28 cellular contexts compared by ENCODE assay signal in the genomic region with DNA sequence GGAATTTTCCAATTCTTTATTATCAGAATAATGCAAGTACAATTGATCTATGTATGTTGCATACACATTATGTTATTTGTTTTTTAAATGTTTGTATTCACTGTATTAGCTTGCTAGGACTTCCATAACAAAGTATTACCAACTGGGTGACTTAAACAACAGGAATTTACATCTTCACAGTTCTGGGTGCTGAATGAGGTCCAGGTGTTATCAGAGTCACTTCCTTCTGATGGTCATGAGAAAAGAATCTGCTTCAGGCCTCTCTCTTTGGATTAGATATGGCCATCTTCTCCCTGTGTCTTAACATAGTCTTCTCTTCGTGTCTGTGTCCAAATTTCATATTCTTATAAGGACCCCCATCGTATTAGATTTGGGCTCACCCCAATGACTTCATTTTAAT.
"Had no signal": no experiment of that assay in that cellular context is flagged by ENCODE, and none has a peak within 500 bp of the region (broad histone marks: within the 10 kb centered on the region; RNA-seq: fewer than 3 reads in every experiment).

No MANE protein-coding gene starts in this region.

- H3K4me3 Mint-ChIP-seq: immature natural killer cell; memory B cell; mesothelial cell of epicardium; naive B cell; natural killer cell treated with Interleukin-12 subunit alpha and Interleukin-12 subunit beta and Interleukin-15 and Interleukin-18, amount 100 ng/mL, for 72 hours; neural crest cell; stimulated activated naive B cell treated with anti-CD40 and anti-IgM and Interleukin-4, amounts not matched to agents 10 μg/mL and 1 μg/mL and 100 μg/mL, for 72 hours; stimulated activated naive CD8-positive, alpha-beta T cell treated with anti-CD3 and anti-CD28 coated beads, Interleukin-15, Interleukin-2, amounts not matched to agents 100 ng/mL and 50 ng/mL, for 24 hours had no signal

- H3K9me3 ChIP-seq: esophagus muscularis mucosa, mucosa of descending colon, neutrophil, right lobe of liver, thoracic aorta, transverse colon, vagina had no signal

- H3K9ac ChIP-seq: parathyroid adenoma had no signal

- H3K27me3 Mint-ChIP-seq: memory B cell; naive B cell; natural killer cell treated with Interleukin-12 subunit alpha and Interleukin-12 subunit beta and Interleukin-15 and Interleukin-18, amount 100 ng/mL, for 72 hours; progenitor cell of endocrine pancreas; stimulated activated naive B cell treated with anti-CD40 and anti-IgM and Interleukin-4, amounts not matched to agents 10 μg/mL and 1 μg/mL and 100 μg/mL, for 72 hours; stimulated activated naive CD8-positive, alpha-beta T cell treated with anti-CD3 and anti-CD28 coated beads, Interleukin-15, Interleukin-2, amounts not matched to agents 100 ng/mL and 50 ng/mL, for 24 hours had no signal

- H3K27ac ChIP-seq: dorsolateral prefrontal cortex, esophagus muscularis mucosa, heart right ventricle, neutrophil, parathyroid adenoma, right lobe of liver, thoracic aorta, transverse colon, vagina had no signal

- H2AFZ ChIP-seq: parathyroid adenoma had no signal

- H3K27me3 ChIP-seq: esophagus muscularis mucosa, neutrophil, right lobe of liver, transverse colon, vagina had no signal

- H3K4me1 ChIP-seq: esophagus muscularis mucosa, heart right ventricle, parathyroid adenoma, right lobe of liver, transverse colon, vagina had no signal

- H3K4me1 Mint-ChIP-seq: immature natural killer cell; memory B cell; mesothelial cell of epicardium; naive B cell; neural crest cell; stimulated activated naive B cell treated with anti-CD40 and anti-IgM and Interleukin-4, amounts not matched to agents 10 μg/mL and 1 μg/mL and 100 μg/mL, for 72 hours had no signal

- H3K79me2 ChIP-seq: parathyroid adenoma had no signal

- H3K4me3 ChIP-seq: dorsolateral prefrontal cortex, esophagus muscularis mucosa, heart right ventricle, lung, mucosa of descending colon, right lobe of liver, thoracic aorta, transverse colon, vagina had no signal

- H3K36me3 ChIP-seq: esophagus muscularis mucosa, heart right ventricle, neutrophil, right lobe of liver, thoracic aorta, transverse colon, vagina had no signal

- H3K27ac Mint-ChIP-seq: immature natural killer cell; memory B cell; mesothelial cell of epicardium; naive B cell; natural killer cell treated with Interleukin-12 subunit alpha and Interleukin-12 subunit beta and Interleukin-15 and Interleukin-18, amount 100 ng/mL, for 72 hours; progenitor cell of endocrine pancreas; stimulated activated naive B cell treated with anti-CD40 and anti-IgM and Interleukin-4, amounts not matched to agents 10 μg/mL and 1 μg/mL and 100 μg/mL, for 72 hours; stimulated activated naive CD8-positive, alpha-beta T cell treated with anti-CD3 and anti-CD28 coated beads, Interleukin-15, Interleukin-2, amounts not matched to agents 100 ng/mL and 50 ng/mL, for 24 hours had no signal

- H3K36me3 Mint-ChIP-seq: immature natural killer cell; memory B cell; mesothelial cell of epicardium; naive B cell; stimulated activated naive B cell treated with anti-CD40 and anti-IgM and Interleukin-4, amounts not matched to agents 10 μg/mL and 1 μg/mL and 100 μg/mL, for 72 hours had no signal

- DNase-seq: dorsolateral prefrontal cortex; effector CD4-positive, alpha-beta T cell; foreskin melanocyte; glutamatergic neuron; heart right ventricle; hypothalamus; immature natural killer cell; islet precursor cell; mucosa of descending colon; naive B cell; right lobe of liver; small intestine; stimulated activated CD4-positive, alpha-beta T cell treated with anti-CD3 and anti-CD28 coated beads, Interleukin-15, amount 100 ng/mL, for 24 hours; stimulated activated CD4-positive, alpha-beta T cell treated with anti-CD3 and anti-CD28 coated beads, Interleukin-2, amount 100 ng/mL, for 48 hours; stimulated activated naive B cell treated with anti-CD40 and anti-IgM and Interleukin-4, amounts not matched to agents 10 μg/mL and 1 μg/mL and 100 μg/mL, for 72 hours; transverse colon had no signal
